3 cellular contexts compared by ENCODE assay signal in genomic region chr13:27131906-27132305, GRCh38.
A peak's percentile ranks its signal among the peaks of the same experiment; 100 is the strongest.
TF ChIP-seq lines count a peak whose summit lies in the region.

No MANE protein-coding gene starts in this region.

TF ChIP-seq in liver, 16 proteins besides CTCF, POLR2A, EP300 and RAD21:
- TF ChIP-seq RXRA (IDR thresholded peaks at IDR 0.05), result no peak
- TF ChIP-seq ZBTB33 (IDR thresholded peaks at IDR 0.05), result no peak
- no peak for TF ChIP-seq HNF4G (IDR thresholded peaks at IDR 0.05)
- no peak for TF ChIP-seq FOXA2 (IDR thresholded peaks at IDR 0.05)
- TF ChIP-seq SP1 (IDR thresholded peaks at IDR 0.05), result no peak
- TF ChIP-seq ATF3 (IDR thresholded peaks at IDR 0.05), result no peak
- no peak for TF ChIP-seq EGR1 (IDR thresholded peaks at IDR 0.05; ENCODE audit: low read depth in 2 of 2)
- no peak for TF ChIP-seq TAF1 (conservative IDR thresholded peaks at IDR 0.05)
- no peak for TF ChIP-seq YY1 (IDR thresholded peaks at IDR 0.05)
- no peak for TF ChIP-seq FOXA1 (IDR thresholded peaks at IDR 0.05)
- no peak for TF ChIP-seq HNF4A (conservative IDR thresholded peaks at IDR 0.05)
- no peak for TF ChIP-seq JUND (IDR thresholded peaks at IDR 0.05)

TF ChIP-seq in HepG2, 621 proteins besides CTCF, POLR2A, EP300 and RAD21:
- no peak for TF ChIP-seq ZBTB25 (CRISPR knock-in tag; IDR thresholded peaks at IDR 0.05)
- no peak for TF ChIP-seq ZNF225 (CRISPR knock-in tag; IDR thresholded peaks at IDR 0.05)
- TF ChIP-seq IRF9 (CRISPR knock-in tag; IDR thresholded peaks at IDR 0.05; ENCODE audit: borderline replicate concordance), result no peak
- TF ChIP-seq BRD4 (CRISPR knock-in tag; IDR thresholded peaks at IDR 0.05), result no peak
- no peak for TF ChIP-seq ZNF644 (CRISPR knock-in tag; IDR thresholded peaks at IDR 0.05; ENCODE audit: low read depth)
- TF ChIP-seq PRMT3 (CRISPR knock-in tag; IDR thresholded peaks at IDR 0.05; ENCODE audit: borderline replicate concordance, low read depth), result no peak

TF ChIP-seq in endothelial cell of umbilical vein, 7 proteins besides CTCF, POLR2A, EP300 and RAD21:
- TF ChIP-seq GATA2 (IDR thresholded peaks at IDR 0.05; ENCODE audit: insufficient read depth, insufficient read length, low read depth, low read length), result no peak
- TF ChIP-seq FOS (IDR thresholded peaks at IDR 0.05; ENCODE audit: borderline replicate concordance, insufficient read depth, low read length), result peak; percentile 40
- no peak for TF ChIP-seq MYC (IDR thresholded peaks at IDR 0.05; ENCODE audit: low read depth, low read length)
- no peak for TF ChIP-seq EZH2 (IDR thresholded peaks at IDR 0.05; ENCODE audit: borderline replicate concordance, low read depth, low read length, severe bottlenecking)
- TF ChIP-seq POLR2AphosphoS5 (IDR thresholded peaks at IDR 0.05; ENCODE audit: insufficient read depth, low read depth, low read length), result no peak
- no peak for TF ChIP-seq JUN (IDR thresholded peaks at IDR 0.05; ENCODE audit: borderline replicate concordance, insufficient read depth, insufficient read length, low read depth)
